Comparison of ENCODE assay signal across 1 cellular context in the genomic region with DNA sequence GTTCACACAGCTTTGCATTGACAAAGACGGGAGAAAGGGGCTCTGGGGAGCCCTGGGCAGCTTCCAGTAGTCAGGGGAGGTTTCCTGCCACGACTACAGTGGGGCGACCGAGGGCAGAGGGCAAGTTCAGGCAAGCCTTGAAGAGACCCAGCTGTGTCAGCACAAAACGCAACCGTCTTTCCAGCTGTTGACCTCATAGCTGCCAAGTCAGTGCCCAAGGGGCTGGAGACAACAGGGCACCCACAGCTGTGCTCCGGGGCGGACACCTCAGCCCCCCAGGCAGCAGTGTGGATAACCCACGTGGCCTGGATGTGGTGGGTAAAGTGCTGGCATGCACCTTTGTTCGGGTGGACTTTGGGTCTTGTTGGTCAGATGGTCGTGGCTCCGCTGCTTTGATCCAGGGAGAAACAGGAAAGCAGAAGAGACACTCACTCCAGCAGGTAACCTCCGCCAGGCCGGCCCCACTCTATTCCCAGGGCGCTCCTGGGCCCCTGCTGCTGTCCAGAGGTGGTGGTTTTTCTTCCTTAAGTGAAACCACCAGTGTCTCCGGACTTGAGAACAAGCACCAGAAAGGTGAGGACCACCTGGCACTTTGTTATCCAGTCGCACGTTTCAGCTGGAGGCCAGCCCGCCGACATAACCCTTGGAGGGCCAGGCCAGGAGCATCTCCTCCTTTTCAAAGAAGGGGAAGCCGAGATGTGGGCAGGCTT.
TF ChIP-seq lines count a peak whose summit lies in the region.

No MANE protein-coding gene starts in this region.

TF ChIP-seq in HepG2, 621 proteins besides CTCF, POLR2A, EP300 and RAD21 (continued from another document and continues in another):
- TF ChIP-seq, protein P1, sequence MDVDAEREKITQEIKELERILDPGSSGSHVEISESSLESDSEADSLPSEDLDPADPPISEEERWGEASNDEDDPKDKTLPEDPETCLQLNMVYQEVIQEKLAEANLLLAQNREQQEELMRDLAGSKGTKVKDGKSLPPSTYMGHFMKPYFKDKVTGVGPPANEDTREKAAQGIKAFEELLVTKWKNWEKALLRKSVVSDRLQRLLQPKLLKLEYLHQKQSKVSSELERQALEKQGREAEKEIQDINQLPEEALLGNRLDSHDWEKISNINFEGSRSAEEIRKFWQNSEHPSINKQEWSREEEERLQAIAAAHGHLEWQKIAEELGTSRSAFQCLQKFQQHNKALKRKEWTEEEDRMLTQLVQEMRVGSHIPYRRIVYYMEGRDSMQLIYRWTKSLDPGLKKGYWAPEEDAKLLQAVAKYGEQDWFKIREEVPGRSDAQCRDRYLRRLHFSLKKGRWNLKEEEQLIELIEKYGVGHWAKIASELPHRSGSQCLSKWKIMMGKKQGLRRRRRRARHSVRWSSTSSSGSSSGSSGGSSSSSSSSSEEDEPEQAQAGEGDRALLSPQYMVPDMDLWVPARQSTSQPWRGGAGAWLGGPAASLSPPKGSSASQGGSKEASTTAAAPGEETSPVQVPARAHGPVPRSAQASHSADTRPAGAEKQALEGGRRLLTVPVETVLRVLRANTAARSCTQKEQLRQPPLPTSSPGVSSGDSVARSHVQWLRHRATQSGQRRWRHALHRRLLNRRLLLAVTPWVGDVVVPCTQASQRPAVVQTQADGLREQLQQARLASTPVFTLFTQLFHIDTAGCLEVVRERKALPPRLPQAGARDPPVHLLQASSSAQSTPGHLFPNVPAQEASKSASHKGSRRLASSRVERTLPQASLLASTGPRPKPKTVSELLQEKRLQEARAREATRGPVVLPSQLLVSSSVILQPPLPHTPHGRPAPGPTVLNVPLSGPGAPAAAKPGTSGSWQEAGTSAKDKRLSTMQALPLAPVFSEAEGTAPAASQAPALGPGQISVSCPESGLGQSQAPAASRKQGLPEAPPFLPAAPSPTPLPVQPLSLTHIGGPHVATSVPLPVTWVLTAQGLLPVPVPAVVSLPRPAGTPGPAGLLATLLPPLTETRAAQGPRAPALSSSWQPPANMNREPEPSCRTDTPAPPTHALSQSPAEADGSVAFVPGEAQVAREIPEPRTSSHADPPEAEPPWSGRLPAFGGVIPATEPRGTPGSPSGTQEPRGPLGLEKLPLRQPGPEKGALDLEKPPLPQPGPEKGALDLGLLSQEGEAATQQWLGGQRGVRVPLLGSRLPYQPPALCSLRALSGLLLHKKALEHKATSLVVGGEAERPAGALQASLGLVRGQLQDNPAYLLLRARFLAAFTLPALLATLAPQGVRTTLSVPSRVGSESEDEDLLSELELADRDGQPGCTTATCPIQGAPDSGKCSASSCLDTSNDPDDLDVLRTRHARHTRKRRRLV (CRISPR knock-in tag; IDR thresholded peaks at IDR 0.05) = peak; percentile 82
- TF ChIP-seq ZEB1 (IDR thresholded peaks at IDR 0.05; ENCODE audit: insufficient replicate concordance, low read depth) = peak; percentile 27
- TF ChIP-seq ZNF12 (CRISPR knock-in tag; IDR thresholded peaks at IDR 0.05) = peak; percentile 78
- peak; percentile 91; the same call in 1 of the 2 replicates for TF ChIP-seq KLF6 (CRISPR knock-in tag; IDR thresholded peaks at IDR 0.05)
- peak; percentile 50 for TF ChIP-seq PHF8 (CRISPR knock-in tag; IDR thresholded peaks at IDR 0.05)
- no peak for TF ChIP-seq ZNF207 (IDR thresholded peaks at IDR 0.05; ENCODE audit: borderline replicate concordance)
- peak; percentile 97 for TF ChIP-seq YEATS4 (CRISPR knock-in tag; IDR thresholded peaks at IDR 0.05; ENCODE audit: borderline replicate concordance)
- TF ChIP-seq KMT2A (CRISPR knock-in tag; IDR thresholded peaks at IDR 0.05) = no peak
- TF ChIP-seq, protein P2, sequence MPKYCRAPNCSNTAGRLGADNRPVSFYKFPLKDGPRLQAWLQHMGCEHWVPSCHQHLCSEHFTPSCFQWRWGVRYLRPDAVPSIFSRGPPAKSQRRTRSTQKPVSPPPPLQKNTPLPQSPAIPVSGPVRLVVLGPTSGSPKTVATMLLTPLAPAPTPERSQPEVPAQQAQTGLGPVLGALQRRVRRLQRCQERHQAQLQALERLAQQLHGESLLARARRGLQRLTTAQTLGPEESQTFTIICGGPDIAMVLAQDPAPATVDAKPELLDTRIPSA (CRISPR knock-in tag; IDR thresholded peaks at IDR 0.05; ENCODE audit: borderline replicate concordance) = no peak
- TF ChIP-seq TSC22D2 (CRISPR knock-in tag; IDR thresholded peaks at IDR 0.05; ENCODE audit: borderline replicate concordance) = no peak
- TF ChIP-seq NFKBIZ (CRISPR knock-in tag; IDR thresholded peaks at IDR 0.05) = peak; percentile 68; the same call in 1 of the 2 replicates
- TF ChIP-seq, protein P3, sequence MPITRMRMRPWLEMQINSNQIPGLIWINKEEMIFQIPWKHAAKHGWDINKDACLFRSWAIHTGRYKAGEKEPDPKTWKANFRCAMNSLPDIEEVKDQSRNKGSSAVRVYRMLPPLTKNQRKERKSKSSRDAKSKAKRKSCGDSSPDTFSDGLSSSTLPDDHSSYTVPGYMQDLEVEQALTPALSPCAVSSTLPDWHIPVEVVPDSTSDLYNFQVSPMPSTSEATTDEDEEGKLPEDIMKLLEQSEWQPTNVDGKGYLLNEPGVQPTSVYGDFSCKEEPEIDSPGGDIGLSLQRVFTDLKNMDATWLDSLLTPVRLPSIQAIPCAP (CRISPR knock-in tag; IDR thresholded peaks at IDR 0.05; ENCODE audit: low read depth) = peak; percentile 88; the same call in 1 of the 2 replicates
- no peak for TF ChIP-seq TAF15 (IDR thresholded peaks at IDR 0.05; ENCODE audit: low read depth, low read length, poor library complexity, severe bottlenecking)
- no peak for TF ChIP-seq NCOA1 (CRISPR knock-in tag; IDR thresholded peaks at IDR 0.05)
- TF ChIP-seq MTF1 (CRISPR knock-in tag; IDR thresholded peaks at IDR 0.05) = no peak
- TF ChIP-seq ZNF260 (CRISPR knock-in tag; IDR thresholded peaks at IDR 0.05; ENCODE audit: borderline replicate concordance, low read depth) = no peak
- TF ChIP-seq, protein P4, sequence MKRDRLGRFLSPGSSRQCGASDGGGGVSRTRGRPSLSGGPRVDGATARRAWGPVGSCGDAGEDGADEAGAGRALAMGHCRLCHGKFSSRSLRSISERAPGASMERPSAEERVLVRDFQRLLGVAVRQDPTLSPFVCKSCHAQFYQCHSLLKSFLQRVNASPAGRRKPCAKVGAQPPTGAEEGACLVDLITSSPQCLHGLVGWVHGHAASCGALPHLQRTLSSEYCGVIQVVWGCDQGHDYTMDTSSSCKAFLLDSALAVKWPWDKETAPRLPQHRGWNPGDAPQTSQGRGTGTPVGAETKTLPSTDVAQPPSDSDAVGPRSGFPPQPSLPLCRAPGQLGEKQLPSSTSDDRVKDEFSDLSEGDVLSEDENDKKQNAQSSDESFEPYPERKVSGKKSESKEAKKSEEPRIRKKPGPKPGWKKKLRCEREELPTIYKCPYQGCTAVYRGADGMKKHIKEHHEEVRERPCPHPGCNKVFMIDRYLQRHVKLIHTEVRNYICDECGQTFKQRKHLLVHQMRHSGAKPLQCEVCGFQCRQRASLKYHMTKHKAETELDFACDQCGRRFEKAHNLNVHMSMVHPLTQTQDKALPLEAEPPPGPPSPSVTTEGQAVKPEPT (CRISPR knock-in tag; IDR thresholded peaks at IDR 0.05; ENCODE audit: low read depth) = peak; percentile 92
- TF ChIP-seq ZSCAN20 (CRISPR knock-in tag; IDR thresholded peaks at IDR 0.05; ENCODE audit: borderline replicate concordance) = peak; percentile 26; the same call in 1 of the 2 replicates
- TF ChIP-seq ZNF879 (CRISPR knock-in tag; IDR thresholded peaks at IDR 0.05) = peak; percentile 84
- TF ChIP-seq ZBTB7A (CRISPR knock-in tag; IDR thresholded peaks at IDR 0.05) = peak; percentile 99
- 0 out of 2 replicates have a peak, but pooled peaks have one; percentile 70 for TF ChIP-seq ZNF577 (CRISPR knock-in tag; IDR thresholded peaks at IDR 0.05; ENCODE audit: borderline replicate concordance, low read depth)
- TF ChIP-seq ZNF256 (CRISPR knock-in tag; conservative IDR thresholded peaks at IDR 0.05) = 0 out of 2 replicates have a peak, but pooled peaks have one; percentile 47
- TF ChIP-seq ARID2 (CRISPR knock-in tag; IDR thresholded peaks at IDR 0.05; ENCODE audit: borderline replicate concordance) = peak; percentile 71; the same call in 1 of the 2 replicates
- TF ChIP-seq ZNF570 (CRISPR knock-in tag; IDR thresholded peaks at IDR 0.05; ENCODE audit: borderline replicate concordance) = peak; percentile 87; the same call in 1 of the 2 replicates
- TF ChIP-seq ZNF589 (CRISPR knock-in tag; conservative IDR thresholded peaks at IDR 0.05) = peak; percentile 93
- peak; percentile 65; the same call in 1 of the 2 replicates for TF ChIP-seq CREM (IDR thresholded peaks at IDR 0.05)
- peak; percentile 3; the same call in 1 of the 2 replicates for TF ChIP-seq CREM (CRISPR knock-in tag; IDR thresholded peaks at IDR 0.05)
- TF ChIP-seq MYC (CRISPR knock-in tag; IDR thresholded peaks at IDR 0.05; ENCODE audit: borderline replicate concordance) = peak; percentile 98
- no peak for TF ChIP-seq ATF1 (CRISPR knock-in tag; IDR thresholded peaks at IDR 0.05)
- TF ChIP-seq, protein P5, sequence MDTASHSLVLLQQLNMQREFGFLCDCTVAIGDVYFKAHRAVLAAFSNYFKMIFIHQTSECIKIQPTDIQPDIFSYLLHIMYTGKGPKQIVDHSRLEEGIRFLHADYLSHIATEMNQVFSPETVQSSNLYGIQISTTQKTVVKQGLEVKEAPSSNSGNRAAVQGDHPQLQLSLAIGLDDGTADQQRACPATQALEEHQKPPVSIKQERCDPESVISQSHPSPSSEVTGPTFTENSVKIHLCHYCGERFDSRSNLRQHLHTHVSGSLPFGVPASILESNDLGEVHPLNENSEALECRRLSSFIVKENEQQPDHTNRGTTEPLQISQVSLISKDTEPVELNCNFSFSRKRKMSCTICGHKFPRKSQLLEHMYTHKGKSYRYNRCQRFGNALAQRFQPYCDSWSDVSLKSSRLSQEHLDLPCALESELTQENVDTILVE (CRISPR knock-in tag; IDR thresholded peaks at IDR 0.05) = no peak; the same call in 1 of the 2 replicates
- TF ChIP-seq ZNF724P (CRISPR knock-in tag; IDR thresholded peaks at IDR 0.05; ENCODE audit: borderline replicate concordance) = peak; percentile 95
- TF ChIP-seq, protein P6, sequence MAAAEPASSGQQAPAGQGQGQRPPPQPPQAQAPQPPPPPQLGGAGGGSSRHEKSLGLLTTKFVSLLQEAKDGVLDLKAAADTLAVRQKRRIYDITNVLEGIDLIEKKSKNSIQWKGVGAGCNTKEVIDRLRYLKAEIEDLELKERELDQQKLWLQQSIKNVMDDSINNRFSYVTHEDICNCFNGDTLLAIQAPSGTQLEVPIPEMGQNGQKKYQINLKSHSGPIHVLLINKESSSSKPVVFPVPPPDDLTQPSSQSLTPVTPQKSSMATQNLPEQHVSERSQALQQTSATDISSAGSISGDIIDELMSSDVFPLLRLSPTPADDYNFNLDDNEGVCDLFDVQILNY (CRISPR knock-in tag; conservative IDR thresholded peaks at IDR 0.05) = no peak
- no peak for TF ChIP-seq ELF4 (CRISPR knock-in tag; IDR thresholded peaks at IDR 0.05; ENCODE audit: borderline replicate concordance)
- TF ChIP-seq SALL1 (CRISPR knock-in tag; IDR thresholded peaks at IDR 0.05) = peak; percentile 99
- peak; percentile 74 for TF ChIP-seq HOXA9 (CRISPR knock-in tag; IDR thresholded peaks at IDR 0.05; ENCODE audit: borderline replicate concordance)
- no peak for TF ChIP-seq TCF12 (IDR thresholded peaks at IDR 0.05)
- TF ChIP-seq TCF12 (CRISPR knock-in tag; IDR thresholded peaks at IDR 0.05) = peak; percentile 97
- TF ChIP-seq ZNF432 (CRISPR knock-in tag; IDR thresholded peaks at IDR 0.05; ENCODE audit: borderline replicate concordance) = no peak
- TF ChIP-seq, protein P7, sequence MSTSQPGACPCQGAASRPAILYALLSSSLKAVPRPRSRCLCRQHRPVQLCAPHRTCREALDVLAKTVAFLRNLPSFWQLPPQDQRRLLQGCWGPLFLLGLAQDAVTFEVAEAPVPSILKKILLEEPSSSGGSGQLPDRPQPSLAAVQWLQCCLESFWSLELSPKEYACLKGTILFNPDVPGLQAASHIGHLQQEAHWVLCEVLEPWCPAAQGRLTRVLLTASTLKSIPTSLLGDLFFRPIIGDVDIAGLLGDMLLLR (CRISPR knock-in tag; IDR thresholded peaks at IDR 0.05) = 0 out of 2 replicates have a peak, but pooled peaks have one; percentile 63
- peak in 1 of 2 experiments; percentile 81; a peak in 2 of 4 replicates for TF ChIP-seq KLF16 (CRISPR knock-in tag; IDR thresholded peaks at IDR 0.05)
- TF ChIP-seq, protein P8, sequence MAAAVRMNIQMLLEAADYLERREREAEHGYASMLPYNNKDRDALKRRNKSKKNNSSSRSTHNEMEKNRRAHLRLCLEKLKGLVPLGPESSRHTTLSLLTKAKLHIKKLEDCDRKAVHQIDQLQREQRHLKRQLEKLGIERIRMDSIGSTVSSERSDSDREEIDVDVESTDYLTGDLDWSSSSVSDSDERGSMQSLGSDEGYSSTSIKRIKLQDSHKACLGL (CRISPR knock-in tag; IDR thresholded peaks at IDR 0.05) = peak; percentile 97
- TF ChIP-seq ZNF331 (CRISPR knock-in tag; IDR thresholded peaks at IDR 0.05) = peak; percentile 84
- TF ChIP-seq, protein P9, sequence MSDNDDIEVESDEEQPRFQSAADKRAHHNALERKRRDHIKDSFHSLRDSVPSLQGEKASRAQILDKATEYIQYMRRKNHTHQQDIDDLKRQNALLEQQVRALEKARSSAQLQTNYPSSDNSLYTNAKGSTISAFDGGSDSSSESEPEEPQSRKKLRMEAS (IDR thresholded peaks at IDR 0.05) = peak; percentile 100
- no peak for TF ChIP-seq SP140L (CRISPR knock-in tag; IDR thresholded peaks at IDR 0.05; ENCODE audit: borderline replicate concordance)
